ENCODE assay signal across 8 cellular contexts in genomic region chr11:47514825-47515647, GRCh38. TPM values are rescaled to one million over a fixed set of nuclear protein-coding genes. Genes with fewer than 3 reads are reported as not detected.
DNase-seq lines count a peak whose midpoint lies in the region; FAIRE-seq and TF ChIP-seq lines count a peak whose summit lies in the region.

No MANE protein-coding gene starts in this region.

- TF ChIP-seq CTCF in HL-60 (IDR thresholded peaks at IDR 0.05; ENCODE audit: insufficient read depth, low read length): no peak
- no peak for TF ChIP-seq CTCF in fibroblast of mammary gland (conservative IDR thresholded peaks at IDR 0.05; ENCODE audit: control insufficient read depth, insufficient read depth, low read depth, low read length)

- peak overlapping the region; percentile 89 for H3K27ac ChIP-seq in HL-60 (replicated peaks)

- H3K4me3 ChIP-seq in HL-60 (replicated peaks; ENCODE audit: insufficient read depth, low read length): no peak overlapping the region
- no peak overlapping the region for H3K4me3 ChIP-seq in fibroblast of mammary gland (ENCODE audit: control insufficient read depth, low read depth, low read length)
- no peak overlapping the region for H3K4me3 ChIP-seq in skeletal muscle cell (ENCODE audit: low read depth, low read length)

- no peaks in the 10 kb centered on the region for H3K27me3 ChIP-seq in HL-60 (ENCODE audit: insufficient read depth, poor library complexity, severe bottlenecking)

- no peak for FAIRE-seq in frontal cortex (lab: Jason Lieb, UNC)

- peak; percentile 55 for DNase-seq in SKM-1 treated with dmso at 0.1 percent for 144 hours (lab: John Stamatoyannopoulos, UW; ENCODE audit: unreplicated experiment)
- no peak for DNase-seq in SKM-1 (lab: John Stamatoyannopoulos, UW; ENCODE audit: unreplicated experiment)
- peak; percentile 58 to 72 for DNase-seq in HL-60 (ENCODE audit: low read depth in 1 of 2, low spot score in 1 of 2)
- peak; percentile 68 for DNase-seq in activated CD4-positive, alpha-beta T cell treated with anti-CD3 and anti-CD28 coated beads for 48 hours
- peak; percentile 95 for DNase-seq in fibroblast of mammary gland (ENCODE audit: low read depth)
- peak; percentile 59 for DNase-seq in skeletal muscle cell (ENCODE audit: low read depth)
- no peak for DNase-seq in KG1 (lab: John Stamatoyannopoulos, UW)
- no peak for DNase-seq in frontal cortex (ENCODE audit: low spot score in 2 of 2)

RNA-seq across cellular contexts. Expression of gene CELF1, which starts 37.9 kb away (rescaled TPM):
- 176 TPM for total RNA-seq in frontal cortex

RNA-seq across cellular contexts. Expression of gene PTPMT1, which starts 50.4 kb away (rescaled TPM):
- total RNA-seq in frontal cortex: 22.0 TPM

Comparison
In these comparisons a context has a peak if more than half of its experiments do, and no peak if none do; other contexts are left out.
1. DNase-seq: peak in SKM-1 treated with dmso at 0.1 percent for 144 hours (single experiment), HL-60 (2 of 2), activated CD4-positive, alpha-beta T cell treated with anti-CD3 and anti-CD28 coated beads for 48 hours (single experiment), fibroblast of mammary gland (single experiment) and skeletal muscle cell (single experiment); none in SKM-1 (single experiment), KG1 (single experiment) and frontal cortex (0 of 2).